In the genomic region with DNA sequence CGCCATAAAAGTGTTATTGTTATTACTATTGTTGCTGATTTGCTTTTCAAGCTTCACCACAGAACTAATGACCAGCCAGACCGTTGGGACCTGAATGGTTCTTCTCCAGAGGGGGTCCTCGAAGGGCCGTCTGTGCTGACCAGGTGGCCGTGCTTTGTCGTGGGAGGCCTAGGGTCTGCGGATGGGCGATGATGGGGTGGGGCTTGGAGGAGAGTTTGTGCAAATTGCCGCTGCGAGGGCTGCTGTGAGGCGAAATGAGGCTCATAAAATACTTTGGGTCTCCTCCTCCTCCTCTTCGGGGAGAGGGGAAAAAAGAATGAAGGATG, we compare ENCODE assay signal across 8 cellular contexts. TPM values are rescaled to one million over a fixed set of nuclear protein-coding genes. Genes with fewer than 3 reads are reported as not detected.
DNase-seq lines count a peak whose midpoint lies in the region; ATAC-seq, FAIRE-seq and TF ChIP-seq lines count a peak whose summit lies in the region.

No MANE protein-coding gene starts in this region.

- H3K9ac ChIP-seq in Karpas-422 (ENCODE audit: low read length) = peak overlapping the region; percentile 84

- DNase-seq in NCI-H2171 treated with DMSO at 0.1 percent for 48 hours (lab: John Stamatoyannopoulos, UW) (peak; percentile 50), NCI-H2171 (lab: John Stamatoyannopoulos, UW) (no peak), Karpas-422 (peak; percentile 65), breast epithelium (ENCODE audit: low spot score in 2 of 2) (no peak), naive B cell (no peak), OCI-M2 (lab: John Stamatoyannopoulos, UW; ENCODE audit: unreplicated experiment) (no peak), NCI-H82 (lab: John Stamatoyannopoulos, UW) (no peak), GM12891 (ENCODE audit: insufficient read length, low spot score) (no peak)

- FAIRE-seq in GM12891 (lab: Jason Lieb, UNC) = no peak

- H3K4me1 ChIP-seq in Karpas-422 (ENCODE audit: low read length) (peaks cover 48% of the 10 kb centered on the region), breast epithelium (peaks cover 0 to 37% of the 10 kb centered on the region in 2 donors)

- H3K36me3 ChIP-seq in Karpas-422 (ENCODE audit: insufficient read depth, low read length) = peaks cover 25% of the 10 kb centered on the region
- no peaks in the 10 kb centered on the region for H3K36me3 ChIP-seq in breast epithelium

- peak overlapping the region; percentile 92 for H3K27ac ChIP-seq in Karpas-422 (ENCODE audit: low read length)
- H3K27ac ChIP-seq in breast epithelium = peak overlapping the region; percentile 92 to 96

- H3K4me3 ChIP-seq in Karpas-422 (ENCODE audit: low read length) = peak overlapping the region; percentile 97
- peak overlapping the region; percentile 75 to 85 (median 78) for H3K4me3 ChIP-seq in breast epithelium

- H3K9me3 ChIP-seq in Karpas-422 (ENCODE audit: low read length) = no peaks in the 10 kb centered on the region
- H3K9me3 ChIP-seq in breast epithelium = no peaks in the 10 kb centered on the region

- intact Hi-C loops in breast epithelium (cut with DNase I; ENCODE audit: low total_unique reads) = no loop called here

- H3K27me3 ChIP-seq in Karpas-422 (ENCODE audit: low read length) = no peaks in the 10 kb centered on the region
- H3K27me3 ChIP-seq in breast epithelium = no peaks in the 10 kb centered on the region

- peak overlapping the region; percentile 73 for H2AFZ ChIP-seq in Karpas-422 (ENCODE audit: low read length)

- no peak for ATAC-seq in naive B cell (ENCODE audit: low read depth in 2 of 2)

- no peaks in the 10 kb centered on the region for H3K9me3 Mint-ChIP-seq in naive B cell

- no peaks in the 10 kb centered on the region for H3K9me2 ChIP-seq in Karpas-422 (replicated peaks; ENCODE audit: insufficient read depth, low read length)

- peak overlapping the region; percentile 89 to 100 (median 98) for H3K4me3 Mint-ChIP-seq in naive B cell

- H3K36me3 Mint-ChIP-seq in naive B cell = peaks cover 13 to 29% of the 10 kb centered on the region in 2 donors

- H4K20me1 ChIP-seq in Karpas-422 (ENCODE audit: insufficient read depth, low read depth, low read length) = peaks cover 20% of the 10 kb centered on the region

- H3K27me3 Mint-ChIP-seq in naive B cell = no peaks in the 10 kb centered on the region

- peaks cover 29% of the 10 kb centered on the region for H3K79me2 ChIP-seq in Karpas-422 (ENCODE audit: low read length)

- TF ChIP-seq CTCF in breast epithelium (IDR thresholded peaks at IDR 0.05) = no peak

- peak overlapping the region; percentile 92 for H3K4me2 ChIP-seq in Karpas-422 (ENCODE audit: low read depth, low read length, poor library complexity, severe bottlenecking)

- H3K27ac Mint-ChIP-seq in naive B cell = peak overlapping the region; percentile 89 to 100 (median 96)

- peaks cover 54 to 63% (median 55%) of the 10 kb centered on the region in 3 donors for H3K4me1 Mint-ChIP-seq in naive B cell

- TF ChIP-seq POLR2A in breast epithelium (IDR thresholded peaks at IDR 0.05) (no peak), GM12891 (IDR thresholded peaks at IDR 0.05; ENCODE audit: low read depth, low read length) (no peak)

TF ChIP-seq in GM12891, 5 proteins besides CTCF, POLR2A, EP300 and RAD21:
- TF ChIP-seq SPI1 (IDR thresholded peaks at IDR 0.05; ENCODE audit: low read depth, low read length) = no peak
- no peak for TF ChIP-seq TAF1 (IDR thresholded peaks at IDR 0.05; ENCODE audit: low read depth, low read length)
- no peak for TF ChIP-seq POU2F2 (IDR thresholded peaks at IDR 0.05; ENCODE audit: low read depth, low read length)
- TF ChIP-seq PAX5 (IDR thresholded peaks at IDR 0.05; ENCODE audit: insufficient read depth, low read length, severe bottlenecking) = no peak
- TF ChIP-seq POLR2AphosphoS5 (IDR thresholded peaks at IDR 0.05; ENCODE audit: low read depth, low read length) = no peak

RNA-seq across cellular contexts. Expression of gene DAXX, which starts 0.8 kb away (rescaled TPM):
- total RNA-seq in Karpas-422 (2014; rRNA removed; shearing (Covaris generic); ENCODE audit: low replicate concordance) = 45.8 and 55.6 TPM in 2 replicates
- total RNA-seq in breast epithelium = 10 to 100 TPM; 39.0 to 56.3 (median 39.8) TPM
- polyA plus RNA-seq in naive B cell (ENCODE audit: low read depth in 6 of 6) = 100 to 1,000 TPM in 3 of 6 donors, 10 to 100 TPM in 3; 61.4 to 140 (median 102) TPM
- polyA plus RNA-seq in GM12891 (2012; ENCODE audit: low read depth, missing spikeins) = 35.0 TPM

RNA-seq across cellular contexts. Expression of gene ZBTB22, which starts 6.0 kb away (rescaled TPM):
- total RNA-seq in Karpas-422 (2014; rRNA removed; shearing (Covaris generic); ENCODE audit: low replicate concordance) = 4.9 and 11.8 TPM in 2 replicates
- 10 to 100 TPM; 12.6 to 27.2 (median 18.7) TPM for total RNA-seq in breast epithelium
- 10 to 100 TPM; 19.2 to 29.9 (median 23.8) TPM for polyA plus RNA-seq in naive B cell (ENCODE audit: low read depth in 6 of 6)
- 8.5 TPM for polyA plus RNA-seq in GM12891 (2012; ENCODE audit: low read depth, missing spikeins)

RNA-seq across cellular contexts. Expression of gene TAPBP, which starts 9.7 kb away (rescaled TPM):
- total RNA-seq in Karpas-422 (2014; rRNA removed; shearing (Covaris generic); ENCODE audit: low replicate concordance) = 102 and 188 TPM in 2 replicates
- 10 to 100 TPM; 38.6 to 67.8 (median 43.6) TPM for total RNA-seq in breast epithelium
- polyA plus RNA-seq in naive B cell (ENCODE audit: low read depth in 6 of 6) = 100 to 1,000 TPM; 450 to 564 (median 508) TPM
- polyA plus RNA-seq in GM12891 (2012; ENCODE audit: low read depth, missing spikeins) = 48.1 TPM

RNA-seq across cellular contexts. Expression of gene RGL2, which starts 24.8 kb away (rescaled TPM):
- 35.1 and 47.2 TPM in 2 replicates for total RNA-seq in Karpas-422 (2014; rRNA removed; shearing (Covaris generic); ENCODE audit: low replicate concordance)
- 100 to 1,000 TPM in 2 of 3 donors, 10 to 100 TPM in 1; 38.9 to 151 (median 103) TPM for total RNA-seq in breast epithelium
- polyA plus RNA-seq in naive B cell (ENCODE audit: low read depth in 6 of 6) = 10 to 100 TPM; 15.5 to 39.0 (median 17.2) TPM
- polyA plus RNA-seq in GM12891 (2012; ENCODE audit: low read depth, missing spikeins) = 16.3 TPM

RNA-seq across cellular contexts. Expression of gene PFDN6, which starts 34.2 kb away (rescaled TPM):
- 66.7 and 126 TPM in 2 replicates for total RNA-seq in Karpas-422 (2014; rRNA removed; shearing (Covaris generic); ENCODE audit: low replicate concordance)
- total RNA-seq in breast epithelium = 10 to 100 TPM; 23.3 to 28.6 (median 26.9) TPM
- 10 to 100 TPM; 29.4 to 47.8 (median 41.3) TPM for polyA plus RNA-seq in naive B cell (ENCODE audit: low read depth in 6 of 6)
- 143 TPM for polyA plus RNA-seq in GM12891 (2012; ENCODE audit: low read depth, missing spikeins)

Comparison
In these comparisons a context has a peak if more than half of its experiments do, and no peak if none do; other contexts are left out.
1. DNase-seq: peak in NCI-H2171 treated with DMSO at 0.1 percent for 48 hours (single experiment) and Karpas-422 (single experiment); none in NCI-H2171 (single experiment), breast epithelium (0 of 2), naive B cell (single experiment), OCI-M2 (single experiment), NCI-H82 (single experiment) and GM12891 (single experiment).